Comparison of ENCODE assay signal across 16 cellular contexts in the genomic region with DNA sequence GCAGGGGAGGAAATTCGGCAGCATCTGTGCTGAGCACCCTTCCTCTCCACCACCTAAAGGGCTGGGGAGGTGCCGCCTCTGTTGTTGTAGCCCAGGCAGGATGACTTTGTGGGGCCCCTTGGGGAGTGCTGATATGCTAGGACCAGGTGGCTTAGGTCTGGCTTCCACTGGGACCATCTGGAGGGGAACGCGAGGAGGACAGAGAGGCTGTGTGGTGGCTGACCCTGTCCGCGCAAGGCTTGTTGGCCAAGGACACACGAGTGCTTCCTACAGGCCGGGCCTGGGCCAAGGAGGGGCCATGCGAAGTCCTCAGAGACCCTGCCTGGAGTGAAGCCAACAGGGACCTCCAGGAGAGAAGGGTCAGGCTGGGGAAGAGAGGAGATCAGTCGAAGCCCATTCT.
"Had no signal": no experiment of that assay in that cellular context is flagged by ENCODE, and none has a peak within 500 bp of the region (broad histone marks: within the 10 kb centered on the region; RNA-seq: fewer than 3 reads in every experiment).

No MANE protein-coding gene starts in this region.

- DNase-seq: activated B cell treated with CpG ODN at 0.5 μM for 24 hours; activated CD4-positive, alpha-beta T cell treated with anti-CD3 and anti-CD28 coated beads for 48 hours; activated CD8-positive, alpha-beta T cell treated with anti-CD3 and anti-CD28 coated beads, Interleukin-2, amount 10 ng/mL, durations not matched to agents 7 days and 5 days; activated gamma-delta T cell treated with Interleukin-2 at 50 U/mL for 16 hours; activated naive CD8-positive, alpha-beta T cell treated with anti-CD3 and anti-CD28 coated beads for 36 hours; cortex of kidney; effector CD8-positive, alpha-beta T cell; hippocampal formation; midbrain; stimulated activated CD4-positive, alpha-beta T cell treated with anti-CD3 and anti-CD28 coated beads, Interleukin-4, amount 100 ng/mL, for 1 hour; stimulated activated naive B cell treated with anti-CD40 and anti-IgM and Interleukin-4, amounts not matched to agents 10 μg/mL and 1 μg/mL and 100 μg/mL, for 72 hours; SW 1271; transverse colon had no signal

- H3K27ac Mint-ChIP-seq: activated B cell treated with CpG ODN at 0.5 μM for 24 hours; activated CD8-positive, alpha-beta T cell treated with anti-CD3 and anti-CD28 coated beads, Interleukin-2, amount 10 ng/mL, durations not matched to agents 7 days and 5 days; activated naive CD8-positive, alpha-beta T cell treated with anti-CD3 and anti-CD28 coated beads for 36 hours had no signal

- H3K36me3 ChIP-seq: transverse colon had no signal

- H3K27me3 Mint-ChIP-seq: brain had no signal

- H3K9me3 ChIP-seq: transverse colon had no signal

- H3K9me3 Mint-ChIP-seq: activated B cell treated with CpG ODN at 0.5 μM for 24 hours; activated naive CD8-positive, alpha-beta T cell treated with anti-CD3 and anti-CD28 coated beads for 36 hours; central memory CD8-positive, alpha-beta T cell had no signal

- H3K4me1 Mint-ChIP-seq: brain; central memory CD8-positive, alpha-beta T cell had no signal

- H3K36me3 Mint-ChIP-seq: activated naive CD8-positive, alpha-beta T cell treated with anti-CD3 and anti-CD28 coated beads for 36 hours; brain had no signal

- ATAC-seq: activated CD8-positive, alpha-beta T cell treated with anti-CD3 and anti-CD28 coated beads, Interleukin-2, amount 10 ng/mL, durations not matched to agents 7 days and 5 days; stimulated activated naive B cell treated with anti-CD40 and anti-IgM and Interleukin-4, amounts not matched to agents 10 μg/mL and 1 μg/mL and 100 μg/mL, for 72 hours had no signal

- H3K4me3 ChIP-seq: transverse colon had no signal

- H3K27ac ChIP-seq: epithelial cell of prostate, transverse colon had no signal

- H3K4me1 ChIP-seq: transverse colon had no signal

- H3K4me3 Mint-ChIP-seq: activated B cell treated with CpG ODN at 0.5 μM for 24 hours; activated CD8-positive, alpha-beta T cell treated with anti-CD3 and anti-CD28 coated beads, Interleukin-2, amount 10 ng/mL, durations not matched to agents 7 days and 5 days; activated naive CD8-positive, alpha-beta T cell treated with anti-CD3 and anti-CD28 coated beads for 36 hours; central memory CD8-positive, alpha-beta T cell; stimulated activated naive B cell treated with anti-CD40 and anti-IgM and Interleukin-4, amounts not matched to agents 10 μg/mL and 1 μg/mL and 100 μg/mL, for 72 hours had no signal
